34 cellular contexts compared by ENCODE assay signal in genomic region chr12:68873316-68873715, GRCh38.
"Had no signal": no experiment of that assay in that cellular context is flagged by ENCODE, and none has a peak within 500 bp of the region (broad histone marks: within the 10 kb centered on the region; RNA-seq: fewer than 3 reads in every experiment).

No MANE protein-coding gene starts in this region.

- H3K4me3 ChIP-seq: MG63 had no signal

- H3K9ac ChIP-seq: KMS-11 had no signal

- H3K36me3 ChIP-seq: MG63 had no signal

- H3K27ac ChIP-seq: KMS-11 had no signal

- H3K4me2 ChIP-seq: KMS-11 had no signal

- H3K27me3 ChIP-seq: MG63 had no signal

- DNase-seq: Karpas-422, Kasumi-1, KBM-7, KG1, MG63, MM.1S, MV-4-11, NCI-H1048, NCI-H1092, NCI-H1092 treated with DMSO at 0.1 percent for 48 hours, NCI-H1105, NCI-H1105 treated with DMSO at 0.1 percent for 48 hours, NCI-H1417, NCI-H1417 treated with DMSO at 0.1 percent for 48 hours, NCI-H1436, NCI-H1436 treated with DMSO at 0.1 percent for 48 hours, NCI-H146, NCI-H1694, NCI-H1694 treated with DMSO at 0.1 percent for 48 hours, NCI-H187, NCI-H187 treated with DMSO at 0.1 percent for 48 hours, NCI-H1930, NCI-H2029, NCI-H2029 treated with DMSO at 0.1 percent for 48 hours, NCI-H2081, NCI-H2081 treated with DMSO at 0.1 percent for 48 hours, NCI-H2107, NCI-H2171, NCI-H2227 treated with DMSO at 0.1 percent for 48 hours, NCI-H226, NCI-H345, NCI-H446, NCI-H446 treated with DMSO at 0.1 percent for 48 hours had no signal
